17 cellular contexts compared by ENCODE assay signal in the genomic region with DNA sequence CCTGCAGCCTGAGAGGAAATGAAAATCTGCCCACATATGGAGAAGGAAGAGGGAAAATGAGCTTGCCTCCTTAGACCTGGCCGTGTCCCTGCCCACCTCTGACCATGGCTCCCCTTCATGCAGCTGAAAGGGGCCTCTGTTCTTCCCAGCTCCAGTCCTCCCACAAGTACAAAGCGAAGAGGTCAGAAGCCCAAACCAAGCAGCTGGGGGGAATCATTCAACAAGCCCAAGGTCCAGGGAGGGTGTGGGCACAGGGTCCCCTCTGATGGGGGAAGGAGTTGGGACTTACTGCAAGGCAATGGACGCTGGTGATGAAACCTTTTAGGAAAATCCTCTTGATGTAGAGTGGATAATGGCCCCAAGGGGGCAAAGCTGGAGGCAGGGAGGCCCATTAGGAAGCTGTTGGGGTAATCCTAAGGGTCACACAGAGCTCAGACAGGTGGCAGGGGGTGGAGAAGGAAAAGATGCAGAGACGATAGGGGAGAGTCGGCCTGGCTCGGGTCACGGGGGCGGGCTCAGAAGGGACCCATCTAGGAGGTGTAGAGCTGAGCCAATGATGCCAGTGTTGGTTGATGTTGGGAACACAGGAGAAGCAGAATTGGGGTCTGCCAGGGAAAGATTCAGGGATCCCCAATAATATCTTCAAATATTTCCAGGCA. TPM values are rescaled to one million over a fixed set of nuclear protein-coding genes. Genes with fewer than 3 reads are reported as not detected.
DNase-seq lines count a peak whose midpoint lies in the region; ATAC-seq and TF ChIP-seq lines count a peak whose summit lies in the region.
"Had no signal": no experiment of that assay in that cellular context is flagged by ENCODE, and none has a peak within 500 bp of the region (broad histone marks: within the 10 kb centered on the region; RNA-seq: fewer than 3 reads in every experiment).

No MANE protein-coding gene starts in this region.

- H3K4me3 Mint-ChIP-seq in activated T-cell treated with anti-CD3 and anti-CD28 coated beads, Interleukin-2, amount 50 U/mL, for 24 hours = no peak overlapping the region
- H3K4me3 Mint-ChIP-seq: HFFc6 had no signal

- H3K36me3 Mint-ChIP-seq in activated T-cell treated with anti-CD3 and anti-CD28 coated beads, Interleukin-2, amount 50 U/mL, for 24 hours (ENCODE audit: low read depth) = no peaks in the 10 kb centered on the region

- peak; percentile 18 for DNase-seq in activated T-cell treated with anti-CD3 and anti-CD28 coated beads, Interleukin-2, amount 50 U/mL, for 24 hours
- no peak for DNase-seq in activated T-cell treated with anti-CD3 and anti-CD28 coated beads, Interleukin-2, amount 50 U/mL, for 48 hours
- DNase-seq in NCI-H82 treated with DMSO at 0.1 percent for 48 hours (lab: John Stamatoyannopoulos, UW; ENCODE audit: unreplicated experiment) (peak; percentile 25), hepatic stellate cell (ENCODE audit: low spot score) (peak; percentile 4), spleen (peak; percentile 40), NCI-H146 (lab: John Stamatoyannopoulos, UW) (no peak)
- DNase-seq: C1 segment of cervical spinal cord, DMS 273 treated with DMSO at 0.1 percent for 48 hours, HFFc6, NCI-H1048, NCI-H1694 treated with DMSO at 0.1 percent for 48 hours, NCI-H446 treated with DMSO at 0.1 percent for 48 hours, SIG-M5 had no signal

- H3K27ac Mint-ChIP-seq in activated T-cell treated with anti-CD3 and anti-CD28 coated beads, Interleukin-2, amount 50 U/mL, for 24 hours = no peak overlapping the region
- H3K27ac Mint-ChIP-seq: HFFc6 had no signal

- H3K4me1 Mint-ChIP-seq in activated T-cell treated with anti-CD3 and anti-CD28 coated beads, Interleukin-2, amount 50 U/mL, for 24 hours (ENCODE audit: low read depth) = no peaks in the 10 kb centered on the region

- H3K4me1 ChIP-seq in spleen = peaks cover 0 to 6% (median 0%) of the 10 kb centered on the region in 6 donors

- no peak for TF ChIP-seq POLR2A in spleen (IDR thresholded peaks at IDR 0.05)

- no peak for TF ChIP-seq CTCF in spleen (IDR thresholded peaks at IDR 0.05 in 8 of 11, conservative IDR thresholded peaks at IDR 0.05 in 3 of 11)

- no peaks in the 10 kb centered on the region for H3K27me3 ChIP-seq in spleen (replicated peaks in 1 of 7)

- H3K27me3 Mint-ChIP-seq in activated T-cell treated with anti-CD3 and anti-CD28 coated beads, Interleukin-2, amount 50 U/mL, for 24 hours = no peaks in the 10 kb centered on the region

- no peak for ATAC-seq in GM19324 (IDR thresholded peaks at IDR 0.05; ENCODE audit: low FRiP score, unreplicated experiment)
- no peak for ATAC-seq in HG03342 (IDR thresholded peaks at IDR 0.05; ENCODE audit: unreplicated experiment)
- ATAC-seq: K562 had no signal

- H3K9me3 ChIP-seq in spleen = peaks cover 0 to 26% (median 18%) of the 10 kb centered on the region in 8 donors

- H3K27ac ChIP-seq in spleen = no peak overlapping the region

- 66 to 78% (median 76%) methylated on average over 8 of the region's 8 CpGs for WGBS in spleen, 5 donors

- H3K36me3 ChIP-seq in spleen = no peaks in the 10 kb centered on the region

- no peak overlapping the region for H3K4me3 ChIP-seq in spleen
- H3K4me3 ChIP-seq: K562 had no signal

- intact Hi-C loops in spleen (cut with DNase I; ENCODE audit: low total_unique reads) = no loop called here

- H3K9me3 Mint-ChIP-seq in activated T-cell treated with anti-CD3 and anti-CD28 coated beads, Interleukin-2, amount 50 U/mL, for 24 hours = no peaks in the 10 kb centered on the region

RNA-seq across cellular contexts. Expression of a gene that starts 16.1 kb away (rescaled TPM):
- under 1 TPM in 5 of 7 donors, not detected in 2; 0.07 to 0.26 (median 0.11) TPM for total RNA-seq in spleen
- under 1 TPM in 2 of 3 donors, not detected in 1; 0.02 to 0.05 TPM for polyA plus RNA-seq in spleen
- total RNA-seq: M059J had no signal
- polyA plus RNA-seq: K562 had no signal

Comparison
In these comparisons a context has a peak if more than half of its experiments do, and no peak if none do; other contexts are left out.
1. DNase-seq: peak in activated T-cell treated with anti-CD3 and anti-CD28 coated beads, Interleukin-2, amount 50 U/mL, for 24 hours (single experiment), NCI-H82 treated with DMSO at 0.1 percent for 48 hours (single experiment), hepatic stellate cell (single experiment) and spleen (single experiment); none in activated T-cell treated with anti-CD3 and anti-CD28 coated beads, Interleukin-2, amount 50 U/mL, for 48 hours (0 of 2) and NCI-H146 (single experiment).